18 cellular contexts compared by ENCODE assay signal in genomic region chr10:35424680-35425285, GRCh38.
A peak's percentile ranks its signal among the peaks of the same experiment; 100 is the strongest.
DNase-seq lines count a peak whose midpoint lies in the region; ATAC-seq and TF ChIP-seq lines count a peak whose summit lies in the region.
"Had no signal": no experiment of that assay in that cellular context is flagged by ENCODE, and none has a peak within 500 bp of the region (broad histone marks: within the 10 kb centered on the region; RNA-seq: fewer than 3 reads in every experiment).

No MANE protein-coding gene starts in this region.

- DNase-seq in gastrocnemius medialis (no peak), NCI-H524 treated with DMSO at 0.1 percent for 48 hours (lab: John Stamatoyannopoulos, UW) (no peak)
- no peak for DNase-seq in CD8-positive, alpha-beta T cell
- DNase-seq: activated CD8-positive, alpha-beta T cell treated with anti-CD3 and anti-CD28 coated beads for 36 hours; left cardiac atrium; naive thymus-derived CD4-positive, alpha-beta T cell; NCI-H1436 treated with DMSO at 0.1 percent for 48 hours; NCI-H510A treated with DMSO at 0.1 percent for 48 hours; SK-N-SH had no signal

- no peak for TF ChIP-seq POLR2A in gastrocnemius medialis (IDR thresholded peaks at IDR 0.05)

- H3K9me3 Mint-ChIP-seq in CD8-positive, alpha-beta T cell: no peaks in the 10 kb centered on the region
- H3K9me3 Mint-ChIP-seq: activated CD8-positive, alpha-beta T cell treated with anti-CD3 and anti-CD28 coated beads for 36 hours; activated T-helper 1 cell treated with anti-CD3 and anti-CD28 coated beads, Interleukin-12 subunit alpha, Interleukin-12 subunit beta, Interleukin-2, Interleukin-4 antibody, amounts not matched to agents 30 ng/mL and 10 ng/mL and 1 ng/mL, durations not matched to agents 14 hours and 24 hours and 36 hours; dendritic cell treated with granulocyte-macrophage colony-stimulating factor and Interleukin-4, amounts not matched to agents 40 ng/mL and 50 ng/mL, for 4 days; stimulated activated memory B cell treated with anti-CD40 and anti-IgM and Interleukin-4, amounts not matched to agents 10 μg/mL and 1 μg/mL and 100 μg/mL, for 72 hours had no signal

- H3K27me3 ChIP-seq in liver (ENCODE audit: control insufficient read depth in 4 of 4, insufficient read depth in 4 of 4, low read length in 3 of 4) (no peaks in the 10 kb centered on the region), gastrocnemius medialis (no peaks in the 10 kb centered on the region)
- H3K27me3 ChIP-seq in CD8-positive, alpha-beta T cell (ENCODE audit: insufficient read depth, low read length): no peaks in the 10 kb centered on the region

- H3K4me3 Mint-ChIP-seq in CD8-positive, alpha-beta T cell: no peak overlapping the region
- H3K4me3 Mint-ChIP-seq: activated CD8-positive, alpha-beta T cell treated with anti-CD3 and anti-CD28 coated beads for 36 hours; activated T-helper 1 cell treated with anti-CD3 and anti-CD28 coated beads, Interleukin-12 subunit alpha, Interleukin-12 subunit beta, Interleukin-2, Interleukin-4 antibody, amounts not matched to agents 30 ng/mL and 10 ng/mL and 1 ng/mL, durations not matched to agents 14 hours and 24 hours and 36 hours; dendritic cell treated with granulocyte-macrophage colony-stimulating factor and Interleukin-4, amounts not matched to agents 40 ng/mL and 50 ng/mL, for 4 days; stimulated activated memory B cell treated with anti-CD40 and anti-IgM and Interleukin-4, amounts not matched to agents 10 μg/mL and 1 μg/mL and 100 μg/mL, for 72 hours had no signal

- peak overlapping the region; percentile 72 for H3K27ac ChIP-seq in C4-2B
- peak overlapping the region; percentile 2 for H3K27ac ChIP-seq in angular gyrus (ENCODE audit: low read depth, low read length)
- H3K27ac ChIP-seq in liver (ENCODE audit: low read depth in 1 of 2, low read length in 2 of 2): peak overlapping the region; percentile 71 to 76
- H3K27ac ChIP-seq in gastrocnemius medialis: peak overlapping the region; percentile 2 to 79 (median 30)
- no peak overlapping the region for H3K27ac ChIP-seq in CD8-positive, alpha-beta T cell (ENCODE audit: low read depth, low read length)

- peaks cover 76% of the 10 kb centered on the region for H3K4me1 Mint-ChIP-seq in CD8-positive, alpha-beta T cell (ENCODE audit: low read depth)

- peaks cover 17% of the 10 kb centered on the region for H3K36me3 Mint-ChIP-seq in CD8-positive, alpha-beta T cell

- H3K9me3 ChIP-seq in liver (ENCODE audit: control insufficient read depth in 4 of 4, low read length in 3 of 4) (no peaks in the 10 kb centered on the region), gastrocnemius medialis (no peaks in the 10 kb centered on the region)
- no peaks in the 10 kb centered on the region for H3K9me3 ChIP-seq in CD8-positive, alpha-beta T cell (ENCODE audit: low read length)
- H3K9me3 ChIP-seq: HAP-1, SK-N-SH had no signal

- no peak for TF ChIP-seq CTCF in C4-2B (conservative IDR thresholded peaks at IDR 0.05)
- no peak for TF ChIP-seq CTCF in liver (IDR thresholded peaks at IDR 0.05; ENCODE audit: low read depth, low read length, missing input control)
- TF ChIP-seq CTCF in gastrocnemius medialis (IDR thresholded peaks at IDR 0.05 in 4 of 5, conservative IDR thresholded peaks at IDR 0.05 in 1 of 5): no peak
- no peak for TF ChIP-seq CTCF in CD8-positive, alpha-beta T cell (IDR thresholded peaks at IDR 0.05)

- no peaks in the 10 kb centered on the region for H3K27me3 Mint-ChIP-seq in CD8-positive, alpha-beta T cell (ENCODE audit: low read depth)
- H3K27me3 Mint-ChIP-seq: activated CD8-positive, alpha-beta T cell treated with anti-CD3 and anti-CD28 coated beads for 36 hours; dendritic cell treated with granulocyte-macrophage colony-stimulating factor and Interleukin-4, amounts not matched to agents 40 ng/mL and 50 ng/mL, for 4 days; naive thymus-derived CD4-positive, alpha-beta T cell; stimulated activated memory B cell treated with anti-CD40 and anti-IgM and Interleukin-4, amounts not matched to agents 10 μg/mL and 1 μg/mL and 100 μg/mL, for 72 hours had no signal

- CTCF ChIA-PET in CD8-positive, alpha-beta T cell (lab: Charles Lee): no interaction called here

- H3K4me1 ChIP-seq in liver (ENCODE audit: control insufficient read depth in 4 of 4, insufficient read depth in 4 of 4, low read length in 3 of 4) (peaks cover 8 to 43% (median 32%) of the 10 kb centered on the region in 4 donors), gastrocnemius medialis (peaks cover 62 to 72% of the 10 kb centered on the region in 2 donors)
- H3K4me1 ChIP-seq in CD8-positive, alpha-beta T cell (ENCODE audit: insufficient read depth, low read length): peaks cover 6% of the 10 kb centered on the region

- H3K36me3 ChIP-seq in liver (ENCODE audit: control insufficient read depth in 4 of 4, insufficient read depth in 3 of 4, low read depth in 1 of 4, low read length in 3 of 4) (no peaks in the 10 kb centered on the region), gastrocnemius medialis (no peaks in the 10 kb centered on the region)
- no peaks in the 10 kb centered on the region for H3K36me3 ChIP-seq in CD8-positive, alpha-beta T cell (ENCODE audit: insufficient read depth, low read length)
- H3K36me3 ChIP-seq: HAP-1 had no signal

- POLR2A ChIA-PET in CD8-positive, alpha-beta T cell (lab: Charles Lee): no interaction called here

- H3K4me3 ChIP-seq in liver (ENCODE audit: low read depth in 1 of 3, low read length in 3 of 3) (no peak overlapping the region), gastrocnemius medialis (no peak overlapping the region)
- no peak overlapping the region for H3K4me3 ChIP-seq in CD8-positive, alpha-beta T cell (ENCODE audit: low read depth, low read length)
- H3K4me3 ChIP-seq: HAP-1 had no signal

- ATAC-seq in gastrocnemius medialis (peak in 1 of 2 donors; percentile 55), HG03469 (IDR thresholded peaks at IDR 0.05; ENCODE audit: unreplicated experiment) (no peak), HG02798 (IDR thresholded peaks at IDR 0.05; ENCODE audit: poor library complexity, unreplicated experiment) (no peak)
- no peak for ATAC-seq in CD8-positive, alpha-beta T cell
- ATAC-seq: activated CD8-positive, alpha-beta T cell treated with anti-CD3 and anti-CD28 coated beads for 36 hours; left cardiac atrium; naive thymus-derived CD4-positive, alpha-beta T cell; stimulated activated memory B cell treated with anti-CD40 and anti-IgM and Interleukin-4, amounts not matched to agents 10 μg/mL and 1 μg/mL and 100 μg/mL, for 72 hours had no signal

- intact Hi-C loops in gastrocnemius medialis (cut with DNase I; ENCODE audit: low total_unique reads): loop anchor here (5.0 kb wide), 1 partner anchor 92 kb away; no protein-coding TSS in a partner anchor
- intact Hi-C loops in CD8-positive, alpha-beta T cell (cut with DNase I, micrococcal nuclease): no loop called here

- H3K9ac ChIP-seq in liver (ENCODE audit: low read depth in 1 of 2, low read length in 2 of 2): no peak overlapping the region
- H3K9ac ChIP-seq: SK-N-SH had no signal

- TF ChIP-seq RAD21 in liver (IDR thresholded peaks at IDR 0.05): peak in 1 of 2 donors; percentile 46

- in situ Hi-C loops in gastrocnemius medialis (cut with MboI; ENCODE audit: low sequenced_read_pairs in 4 of 4): no loop called here

- 37% methylated on average over 8 of the region's 8 CpGs for WGBS in liver

- H3K27ac Mint-ChIP-seq in CD8-positive, alpha-beta T cell: no peak overlapping the region
- H3K27ac Mint-ChIP-seq: activated CD8-positive, alpha-beta T cell treated with anti-CD3 and anti-CD28 coated beads for 36 hours; activated T-helper 1 cell treated with anti-CD3 and anti-CD28 coated beads, Interleukin-12 subunit alpha, Interleukin-12 subunit beta, Interleukin-2, Interleukin-4 antibody, amounts not matched to agents 30 ng/mL and 10 ng/mL and 1 ng/mL, durations not matched to agents 14 hours and 24 hours and 36 hours; dendritic cell treated with granulocyte-macrophage colony-stimulating factor and Interleukin-4, amounts not matched to agents 40 ng/mL and 50 ng/mL, for 4 days; stimulated activated memory B cell treated with anti-CD40 and anti-IgM and Interleukin-4, amounts not matched to agents 10 μg/mL and 1 μg/mL and 100 μg/mL, for 72 hours had no signal

TF ChIP-seq in liver, 16 proteins besides CTCF, POLR2A, EP300 and RAD21:
- TF ChIP-seq HNF4G (IDR thresholded peaks at IDR 0.05) (no peak), HNF4A (conservative IDR thresholded peaks at IDR 0.05) (peak; percentile 39), FOXA1 (IDR thresholded peaks at IDR 0.05) (no peak), ATF3 (IDR thresholded peaks at IDR 0.05) (no peak), FOXA2 (IDR thresholded peaks at IDR 0.05) (peak; percentile 50), SP1 (IDR thresholded peaks at IDR 0.05) (peak; percentile 64), RXRA (IDR thresholded peaks at IDR 0.05) (peak; percentile 49 to 58)
